Comparison of ENCODE assay signal across 20 cellular contexts in the genomic region with DNA sequence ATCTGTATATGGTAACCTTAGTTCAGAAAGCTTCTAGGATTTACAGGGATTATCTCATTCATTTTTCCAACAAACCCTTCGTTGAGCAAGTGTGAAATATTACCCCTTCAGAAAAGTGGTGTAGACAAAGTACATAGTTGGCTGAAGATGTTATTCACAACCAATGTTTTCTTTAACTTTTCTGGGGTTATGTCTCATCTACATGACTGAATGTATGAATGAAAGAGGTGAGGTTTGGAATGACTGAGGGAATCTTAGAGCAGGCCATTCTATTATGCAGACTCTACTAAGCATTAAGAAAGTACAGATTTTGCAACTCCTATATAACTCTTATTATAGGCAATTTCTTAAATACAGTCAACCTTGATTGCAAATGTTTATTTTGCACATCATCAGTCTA.
"Had no signal": no experiment of that assay in that cellular context is flagged by ENCODE, and none has a peak within 500 bp of the region (broad histone marks: within the 10 kb centered on the region; RNA-seq: fewer than 3 reads in every experiment).

No MANE protein-coding gene starts in this region.

- H3K27me3 ChIP-seq: adrenal gland, left lung, right atrium auricular region, transverse colon had no signal

- H3K4me1 ChIP-seq: adrenal gland, left lung, right atrium auricular region, transverse colon had no signal

- H3K9me3 ChIP-seq: adrenal gland, left lung, right atrium auricular region, transverse colon had no signal

- ATAC-seq: activated naive CD4-positive, alpha-beta T cell treated with anti-CD3 and anti-CD28 coated beads, Interleukin-2, amount 50 U/mL, for 72 hours; left lung had no signal

- FAIRE-seq: astrocyte, colon had no signal

- DNase-seq: activated B cell treated with CpG ODN at 0.5 μM for 24 hours; activated CD4-positive, alpha-beta memory T cell treated with anti-CD3 and anti-CD28 coated beads for 36 hours; activated CD4-positive, alpha-beta T cell treated with anti-CD3 and anti-CD28 coated beads for 4 hours; activated gamma-delta T cell treated with Interleukin-2 at 50 U/mL for 16 hours; activated T-cell treated with anti-CD3 and anti-CD28 coated beads for 4 hours; adrenal gland; caudate nucleus; endodermal cell; hippocampal formation; islet precursor cell; left lung; stimulated activated CD4-positive, alpha-beta T cell treated with anti-CD3 and anti-CD28 coated beads, Interleukin-15, amount 100 ng/mL, for 24 hours; stimulated activated CD4-positive, alpha-beta T cell treated with anti-CD3 and anti-CD28 coated beads, Interleukin-2, amount 100 ng/mL, for 48 hours; T-helper 9 cell; transverse colon had no signal

- H3K4me3 ChIP-seq: adrenal gland, left lung, right atrium auricular region, skin epidermis, transverse colon had no signal

- H3K36me3 ChIP-seq: adrenal gland, left lung, right atrium auricular region, transverse colon had no signal

- H3K27ac ChIP-seq: adrenal gland, left lung, right atrium auricular region, transverse colon had no signal
